ENCODE assay signal across 21 cellular contexts in genomic region chr4:174454815-174455473, GRCh38.
A peak's percentile ranks its signal among the peaks of the same experiment; 100 is the strongest.
DNase-seq lines count a peak whose midpoint lies in the region; ATAC-seq and TF ChIP-seq lines count a peak whose summit lies in the region.
"Had no signal": no experiment of that assay in that cellular context is flagged by ENCODE, and none has a peak within 500 bp of the region (broad histone marks: within the 10 kb centered on the region; RNA-seq: fewer than 3 reads in every experiment).

No MANE protein-coding gene starts in this region.

- H3K36me3 Mint-ChIP-seq in CD8-positive, alpha-beta T cell = no peaks in the 10 kb centered on the region
- H3K36me3 Mint-ChIP-seq: CD14-positive monocyte had no signal

- TF ChIP-seq POLR2A in sigmoid colon (IDR thresholded peaks at IDR 0.05) (no peak), transverse colon (IDR thresholded peaks at IDR 0.05) (no peak)

- TF ChIP-seq CTCF in sigmoid colon (IDR thresholded peaks at IDR 0.05) = no peak
- TF ChIP-seq CTCF in transverse colon (IDR thresholded peaks at IDR 0.05) = no peak
- TF ChIP-seq CTCF in CD8-positive, alpha-beta T cell (IDR thresholded peaks at IDR 0.05) = no peak

- CTCF ChIA-PET in CD8-positive, alpha-beta T cell (lab: Charles Lee) = no interaction called here

- in situ Hi-C loops in transverse colon (cut with MboI; ENCODE audit: low pct_ligation_motif_present in 1 of 4, low pct_unique_long_range_greater_than_20kb in 1 of 4, low sequenced_read_pairs in 3 of 4) = no loop called here

- H3K27me3 ChIP-seq in sigmoid colon (no peaks in the 10 kb centered on the region), transverse colon (no peaks in the 10 kb centered on the region)
- H3K27me3 ChIP-seq in CD8-positive, alpha-beta T cell (ENCODE audit: insufficient read depth, low read length) = no peaks in the 10 kb centered on the region
- H3K27me3 ChIP-seq: BLaER1 treated with 17β-estradiol and CSF1 and Interleukin-3, amounts not matched to agents 10 nM and 100 nM had no signal

- intact Hi-C loops in left colon (cut with DNase I, micrococcal nuclease) = no loop called here
- intact Hi-C loops in sigmoid colon (cut with DNase I) = loop anchor here (5.0 to 10.0 kb wide), 2 partner anchors 230 to 1493 kb away; no protein-coding TSS in a partner anchor
- intact Hi-C loops in transverse colon (cut with DNase I; ENCODE audit: low total_unique reads) = no loop called here
- intact Hi-C loops in CD8-positive, alpha-beta T cell (cut with DNase I, micrococcal nuclease) = no loop called here

- peak overlapping the region in 3 of 4 donors; percentile 18 to 47 (median 30) for H3K27ac ChIP-seq in sigmoid colon
- H3K27ac ChIP-seq in transverse colon = peak overlapping the region in 2 of 4 donors; percentile 3 to 32
- H3K27ac ChIP-seq in CD8-positive, alpha-beta T cell (ENCODE audit: low read depth, low read length) = no peak overlapping the region
- H3K27ac ChIP-seq: BLaER1 treated with 17β-estradiol and CSF1 and Interleukin-3, amounts not matched to agents 10 nM and 100 nM; GM23248 had no signal

- DNase-seq in LoVo (ENCODE audit: low spot score) (peak; percentile 36), left colon (peak; percentile 43 to 51), sigmoid colon (no peak), transverse colon (peak; percentile 19), NCI-H82 (lab: John Stamatoyannopoulos, UW) (no peak)
- DNase-seq in CD8-positive, alpha-beta T cell = no peak
- no peak for DNase-seq in stimulated activated CD8-positive, alpha-beta memory T cell treated with anti-CD3 and anti-CD28 coated beads, Interleukin-4, amount 100 ng/mL, for 48 hours
- DNase-seq: 8988T; ACHN; AML-193; BE2C; CD4-positive, alpha-beta T cell; COR-L47; DMS153; DND-41; GM23248; HFFc6 had no signal

- H3K9me3 Mint-ChIP-seq in CD8-positive, alpha-beta T cell = no peaks in the 10 kb centered on the region
- H3K9me3 Mint-ChIP-seq: CD4-positive, alpha-beta T cell had no signal

- H3K4me3 ChIP-seq in sigmoid colon = no peak overlapping the region
- H3K4me3 ChIP-seq in transverse colon = no peak overlapping the region
- H3K4me3 ChIP-seq in CD8-positive, alpha-beta T cell (ENCODE audit: low read depth, low read length) = no peak overlapping the region
- H3K4me3 ChIP-seq: A549; BLaER1 treated with 17β-estradiol and CSF1 and Interleukin-3, amounts not matched to agents 10 nM and 100 nM; GM23248; HAP-1 had no signal

- H3K9me3 ChIP-seq in sigmoid colon (no peaks in the 10 kb centered on the region), transverse colon (no peaks in the 10 kb centered on the region)
- H3K9me3 ChIP-seq in CD8-positive, alpha-beta T cell (ENCODE audit: low read length) = no peaks in the 10 kb centered on the region
- H3K9me3 ChIP-seq: A549; BE2C; BLaER1 treated with 17β-estradiol and CSF1 and Interleukin-3, amounts not matched to agents 10 nM and 100 nM; HAP-1 had no signal

- H3K4me1 ChIP-seq in sigmoid colon (peaks cover 0 to 88% (median 63%) of the 10 kb centered on the region in 4 donors), transverse colon (peaks cover 18 to 70% (median 24%) of the 10 kb centered on the region in 4 donors)
- H3K4me1 ChIP-seq in CD8-positive, alpha-beta T cell (ENCODE audit: insufficient read depth, low read length) = no peaks in the 10 kb centered on the region
- H3K4me1 ChIP-seq: BE2C; BLaER1 treated with 17β-estradiol and CSF1 and Interleukin-3, amounts not matched to agents 10 nM and 100 nM had no signal

- no peaks in the 10 kb centered on the region for H3K4me1 Mint-ChIP-seq in CD8-positive, alpha-beta T cell (ENCODE audit: low read depth)
- H3K4me1 Mint-ChIP-seq: CD14-positive monocyte had no signal

- TF ChIP-seq EP300 in sigmoid colon (IDR thresholded peaks at IDR 0.05) (no peak), transverse colon (IDR thresholded peaks at IDR 0.05; ENCODE audit: low read depth) (no peak)

- no peak overlapping the region for H3K4me3 Mint-ChIP-seq in CD8-positive, alpha-beta T cell
- H3K4me3 Mint-ChIP-seq: CD14-positive monocyte; CD4-positive, alpha-beta T cell; HFFc6 had no signal

- WGBS in sigmoid colon, 2 donors = 31 to 66% methylated on average over 6 of the region's 6 CpGs
- WGBS in transverse colon (ENCODE audit: low coverage in 1 of 2), 2 donors = 53 to 62% methylated on average over 3 to 6 of the region's 6 CpGs

- H3K36me3 ChIP-seq in sigmoid colon (no peaks in the 10 kb centered on the region), transverse colon (no peaks in the 10 kb centered on the region)
- no peaks in the 10 kb centered on the region for H3K36me3 ChIP-seq in CD8-positive, alpha-beta T cell (ENCODE audit: insufficient read depth, low read length)
- H3K36me3 ChIP-seq: BE2C; BLaER1 treated with 17β-estradiol and CSF1 and Interleukin-3, amounts not matched to agents 10 nM and 100 nM; HAP-1 had no signal

- peak; percentile 76 for ATAC-seq in left colon
- ATAC-seq in CD8-positive, alpha-beta T cell = no peak
- ATAC-seq: A549 had no signal

- H3K27me3 Mint-ChIP-seq in CD8-positive, alpha-beta T cell (ENCODE audit: low read depth) = peaks cover 2% of the 10 kb centered on the region
- H3K27me3 Mint-ChIP-seq: CD4-positive, alpha-beta T cell had no signal

- POLR2A ChIA-PET in CD8-positive, alpha-beta T cell (lab: Charles Lee) = interaction anchor here (0.6 to 0.9 kb wide), 2 partner anchors 11 to 141 kb away, joined by 3 read pairs; no protein-coding TSS in a partner anchor

- H3K27ac Mint-ChIP-seq in CD8-positive, alpha-beta T cell = no peak overlapping the region
- H3K27ac Mint-ChIP-seq: CD14-positive monocyte; CD4-positive, alpha-beta T cell; HFFc6 had no signal

Comparison
In these comparisons a context has a peak if more than half of its experiments do, and no peak if none do; other contexts are left out.
1. DNase-seq: peak in LoVo (single experiment), left colon (2 of 2) and transverse colon (single experiment); none in sigmoid colon (single experiment), NCI-H82 (single experiment), CD8-positive, alpha-beta T cell (0 of 7) and stimulated activated CD8-positive, alpha-beta memory T cell treated with anti-CD3 and anti-CD28 coated beads, Interleukin-4, amount 100 ng/mL, for 48 hours (single experiment).